In the genomic region with DNA sequence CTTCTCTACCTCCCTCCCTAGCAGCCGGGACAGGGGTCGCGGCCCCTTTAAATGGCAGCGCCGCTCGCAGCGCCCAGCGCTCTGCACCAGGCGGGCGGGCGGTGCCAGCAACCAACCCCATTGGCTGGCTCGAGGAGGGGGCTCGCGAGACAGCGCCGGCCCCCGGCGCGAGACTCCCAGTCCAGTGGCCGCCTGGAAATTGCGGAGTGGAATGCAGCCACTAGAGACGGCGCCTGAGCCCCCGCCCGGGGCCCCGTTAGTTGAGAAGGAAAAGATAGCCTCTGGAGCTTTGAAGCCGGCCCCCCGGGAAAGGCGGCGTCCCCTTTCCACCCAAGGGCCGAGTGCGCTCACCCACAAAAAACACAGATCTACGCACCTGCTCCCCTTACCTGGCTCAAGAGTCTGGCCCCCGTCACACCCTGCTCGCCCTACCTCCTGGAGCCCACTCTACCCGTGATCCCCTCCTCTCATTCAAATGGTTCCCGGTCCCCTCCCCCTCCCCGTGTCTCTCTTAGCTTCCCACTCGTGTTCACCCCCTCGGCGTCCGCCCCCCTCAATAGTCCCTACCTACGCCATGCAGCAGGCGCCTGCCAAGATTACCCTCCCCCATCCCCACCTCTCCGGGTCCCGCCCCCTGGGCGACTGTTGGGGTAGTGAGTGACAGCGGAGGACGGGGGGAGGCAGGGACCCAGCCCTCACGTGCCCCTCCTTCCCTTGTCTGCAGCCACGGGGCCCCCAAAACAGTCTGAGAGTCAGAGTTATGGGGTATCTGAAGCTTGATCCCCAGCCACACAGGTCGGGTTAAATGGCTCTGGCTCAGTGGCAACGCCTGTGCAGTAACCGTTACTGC, we compare ENCODE assay signal across 8 cellular contexts. TPM values are rescaled to one million over a fixed set of nuclear protein-coding genes. Genes with fewer than 3 reads are reported as not detected.
DNase-seq lines count a peak whose midpoint lies in the region; ATAC-seq and TF ChIP-seq lines count a peak whose summit lies in the region.

A gene (minus strand): TSS at position 49 of the 850 bp plus-strand sequence. CDS start 885 bp downstream, outside the sequence.

- peaks cover 28% of the 10 kb centered on the region for H3K4me1 Mint-ChIP-seq in activated CD4-positive, alpha-beta T cell treated with anti-CD3 and anti-CD28 coated beads, Interleukin-2, amount 10 ng/mL, durations not matched to agents 24 days and 14 days

- H3K4me1 ChIP-seq in BLaER1 treated with 17β-estradiol and CSF1 and Interleukin-3, amounts not matched to agents 10 nM and 100 nM, result peaks cover 26 to 34% (median 29%) of the 10 kb centered on the region in 10 experiments
- no peaks in the 10 kb centered on the region for H3K4me1 ChIP-seq in colonic mucosa

- H4K20me1 ChIP-seq in BLaER1 treated with 17β-estradiol and CSF1 and Interleukin-3, amounts not matched to agents 10 nM and 100 nM, result peaks cover 0 to 18% (median 0%) of the 10 kb centered on the region in 11 experiments; a peak in 3 of 22 replicates

- no peak for TF ChIP-seq CTCF in colonic mucosa (IDR thresholded peaks at IDR 0.05)

- H3K36me3 ChIP-seq in BLaER1 treated with 17β-estradiol and CSF1 and Interleukin-3, amounts not matched to agents 10 nM and 100 nM, result peaks cover 9 to 16% (median 13%) of the 10 kb centered on the region in 11 experiments; a peak in 18 of 22 replicates
- no peaks in the 10 kb centered on the region for H3K36me3 ChIP-seq in colonic mucosa

- peak within 1 kb of the TSS; percentile 79 to 91 (median 86) for H3K4me2 ChIP-seq in BLaER1 treated with 17β-estradiol and CSF1 and Interleukin-3, amounts not matched to agents 10 nM and 100 nM

- peak within 1 kb of the TSS; percentile 72 to 87 (median 81) for H3K27ac ChIP-seq in BLaER1 treated with 17β-estradiol and CSF1 and Interleukin-3, amounts not matched to agents 10 nM and 100 nM
- peak within 1 kb of the TSS; percentile 16 for H3K27ac ChIP-seq in colonic mucosa

- H3K9ac ChIP-seq in BLaER1 treated with 17β-estradiol and CSF1 and Interleukin-3, amounts not matched to agents 10 nM and 100 nM, result peak within 1 kb of the TSS; percentile 80 to 87 (median 84)
- H3K9ac ChIP-seq in colonic mucosa (ENCODE audit: low read depth in 2 of 2, low read length in 2 of 2), result peak within 1 kb of the TSS; percentile 76 to 77

- H3K4me3 ChIP-seq in BLaER1 treated with 17β-estradiol and CSF1 and Interleukin-3, amounts not matched to agents 10 nM and 100 nM, result peak within 1 kb of the TSS; percentile 67 to 81 (median 72)
- peak within 1 kb of the TSS; percentile 56 for H3K4me3 ChIP-seq in colonic mucosa

- H3K27me3 ChIP-seq in BLaER1 treated with 17β-estradiol and CSF1 and Interleukin-3, amounts not matched to agents 10 nM and 100 nM, result peaks cover 13 to 71% (median 49%) of the 10 kb centered on the region in 11 experiments; a peak in 21 of 22 replicates
- H3K27me3 ChIP-seq in colonic mucosa, result no peaks in the 10 kb centered on the region

- DNase-seq in NCI-H526 treated with DMSO at 0.1 percent for 48 hours (lab: John Stamatoyannopoulos, UW), result peak; percentile 79
- peak; percentile 92 for DNase-seq in activated CD4-positive, alpha-beta T cell treated with anti-CD3 and anti-CD28 coated beads, Interleukin-2, amount 10 ng/mL, durations not matched to agents 24 days and 14 days
- DNase-seq in colonic mucosa, result peak; percentile 86
- DNase-seq in left colon, result peak; percentile 85 to 86
- peak; percentile 28 to 72 (median 50) for DNase-seq in stimulated activated CD4-positive, alpha-beta T cell treated with anti-CD3 and anti-CD28 coated beads, Interleukin-1b, Interleukin-23, amount 100 ng/mL, for 24 hours (ENCODE audit: low read depth in 4 of 4, low spot score in 1 of 4)

- H3K27me3 Mint-ChIP-seq in activated CD4-positive, alpha-beta T cell treated with anti-CD3 and anti-CD28 coated beads, Interleukin-2, amount 10 ng/mL, durations not matched to agents 24 days and 14 days, result peaks cover 2% of the 10 kb centered on the region

- H3K9me3 Mint-ChIP-seq in activated CD4-positive, alpha-beta T cell treated with anti-CD3 and anti-CD28 coated beads, Interleukin-2, amount 10 ng/mL, durations not matched to agents 24 days and 14 days, result no peaks in the 10 kb centered on the region

- peaks cover 13% of the 10 kb centered on the region for H3K36me3 Mint-ChIP-seq in activated CD4-positive, alpha-beta T cell treated with anti-CD3 and anti-CD28 coated beads, Interleukin-2, amount 10 ng/mL, durations not matched to agents 24 days and 14 days (ENCODE audit: low read depth)

- ATAC-seq in GM19351 (IDR thresholded peaks at IDR 0.05; ENCODE audit: unreplicated experiment), result peak; percentile 79
- peak; percentile 77 for ATAC-seq in HG03469 (IDR thresholded peaks at IDR 0.05; ENCODE audit: unreplicated experiment)
- peak; percentile 94 for ATAC-seq in left colon

- H3K9me3 ChIP-seq in BLaER1 treated with 17β-estradiol and CSF1 and Interleukin-3, amounts not matched to agents 10 nM and 100 nM (replicated peaks in 1 of 11), result peaks cover 0 to 3% (median 0%) of the 10 kb centered on the region in 11 experiments; a peak in 1 of 22 replicates
- H3K9me3 ChIP-seq in colonic mucosa, result no peaks in the 10 kb centered on the region

- peak within 1 kb of the TSS; percentile 88 for H3K27ac Mint-ChIP-seq in activated CD4-positive, alpha-beta T cell treated with anti-CD3 and anti-CD28 coated beads, Interleukin-2, amount 10 ng/mL, durations not matched to agents 24 days and 14 days

- H3K4me3 Mint-ChIP-seq in activated CD4-positive, alpha-beta T cell treated with anti-CD3 and anti-CD28 coated beads, Interleukin-2, amount 10 ng/mL, durations not matched to agents 24 days and 14 days, result peak within 1 kb of the TSS; percentile 93

- intact Hi-C loops in activated CD4-positive, alpha-beta T cell treated with anti-CD3 and anti-CD28 coated beads, Interleukin-2, amount 10 ng/mL, durations not matched to agents 24 days and 14 days (cut with micrococcal nuclease), result loop anchor here (1.0 to 10.0 kb wide), 6 partner anchors 29 to 597 kb away; a partner anchor contains a TSS
- intact Hi-C loops in colonic mucosa (cut with DNase I), result loop anchor here (10.0 kb wide), 1 partner anchor 70 kb away; no protein-coding TSS in a partner anchor
- intact Hi-C loops in left colon (cut with DNase I, micrococcal nuclease), result no loop called here

RNA-seq across cellular contexts. Expression of the gene that starts here (rescaled TPM):
- 16.9 and 20.1 TPM in 2 replicates for total RNA-seq in activated CD4-positive, alpha-beta T cell treated with anti-CD3 and anti-CD28 coated beads, Interleukin-2, amount 10 ng/mL, durations not matched to agents 24 days and 14 days
- total RNA-seq in colonic mucosa (10 to 100 TPM; 16.6 to 17.4 TPM), left colon (10 to 100 TPM; 15.9 to 17.0 TPM)

Comparison
In these comparisons a context has a peak if more than half of its experiments do, and no peak if none do; other contexts are left out.
1. Peak in every context shown above with its lines: DNase-seq, ATAC-seq, H3K4me3 ChIP-seq and H3K27ac ChIP-seq.
2. intact Hi-C loops: an anchor here in activated CD4-positive, alpha-beta T cell treated with anti-CD3 and anti-CD28 coated beads, Interleukin-2, amount 10 ng/mL, durations not matched to agents 24 days and 14 days (1.0 to 10.0 kb wide) and colonic mucosa (10.0 kb wide); none called in left colon.